22 cellular contexts compared by ENCODE assay signal in the genomic region with DNA sequence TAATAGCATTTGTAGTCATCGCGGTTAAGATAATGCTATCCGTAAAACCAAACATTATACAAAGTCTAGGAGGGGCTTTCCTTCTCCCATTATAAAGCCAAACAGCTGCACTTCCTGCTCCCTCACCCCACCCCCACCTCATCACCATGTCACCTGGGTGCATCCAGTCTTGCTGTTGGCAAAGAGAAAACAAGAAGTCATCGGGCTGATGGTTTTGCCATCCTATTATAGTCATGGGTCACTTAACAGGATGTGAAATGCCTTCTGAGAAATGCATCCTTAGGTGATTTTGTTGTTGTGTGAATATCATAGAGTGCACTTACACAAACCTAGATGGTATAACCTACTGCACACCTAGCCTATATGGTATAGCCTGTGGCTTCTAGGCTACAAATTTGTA.
"Had no signal": no experiment of that assay in that cellular context is flagged by ENCODE, and none has a peak within 500 bp of the region (broad histone marks: within the 10 kb centered on the region; RNA-seq: fewer than 3 reads in every experiment).

No MANE protein-coding gene starts in this region.

- H3K27me3 ChIP-seq: dorsolateral prefrontal cortex, heart left ventricle, spleen, transverse colon had no signal

- DNase-seq: dorsolateral prefrontal cortex; effector CD8-positive, alpha-beta T cell; heart left ventricle; hippocampal formation; kidney glomerular epithelial cell; mesendoderm; naive B cell; nephron progenitor cell; psoas muscle; spleen; stimulated activated CD4-positive, alpha-beta T cell treated with anti-CD3 and anti-CD28 coated beads, Interleukin-15, amount 100 ng/mL, for 24 hours; stimulated activated CD4-positive, alpha-beta T cell treated with anti-CD3 and anti-CD28 coated beads, Interleukin-1b, Interleukin-23, amount 100 ng/mL, for 48 hours; stimulated activated CD4-positive, alpha-beta T cell treated with anti-CD3 and anti-CD28 coated beads, Interleukin-4, amount 100 ng/mL, for 24 hours; stimulated activated naive B cell treated with anti-CD40 and anti-IgM and Interleukin-4, amounts not matched to agents 10 μg/mL and 1 μg/mL and 100 μg/mL, for 72 hours; stimulated activated naive CD8-positive, alpha-beta T cell treated with anti-CD3 and anti-CD28 coated beads, Interleukin-15, amount 100 ng/mL, for 72 hours; substantia nigra; transverse colon had no signal

- H3K9me3 ChIP-seq: heart left ventricle, psoas muscle, spleen, thoracic aorta, transverse colon had no signal

- H3K4me1 ChIP-seq: psoas muscle, spleen, transverse colon had no signal

- H3K36me3 ChIP-seq: heart left ventricle, spleen, thoracic aorta, transverse colon had no signal

- H3K27ac ChIP-seq: coronary artery, heart left ventricle, psoas muscle, spleen, thoracic aorta, transverse colon had no signal

- FAIRE-seq: frontal cortex had no signal

- ATAC-seq: esophagus mucosa; heart left ventricle; psoas muscle; sciatic nerve; stimulated activated naive B cell treated with anti-CD40 and anti-IgM and Interleukin-4, amounts not matched to agents 10 μg/mL and 1 μg/mL and 100 μg/mL, for 72 hours; stimulated activated naive CD8-positive, alpha-beta T cell treated with anti-CD3 and anti-CD28 coated beads, Interleukin-15, amount 100 ng/mL, for 72 hours had no signal

- H3K4me3 ChIP-seq: coronary artery, dorsolateral prefrontal cortex, heart left ventricle, psoas muscle, spleen, thoracic aorta, transverse colon had no signal
